9 cellular contexts compared by ENCODE assay signal in genomic region chr1:211738709-211739301, GRCh38.
DNase-seq lines count a peak whose midpoint lies in the region; ATAC-seq and TF ChIP-seq lines count a peak whose summit lies in the region.
"Had no signal": no experiment of that assay in that cellular context is flagged by ENCODE, and none has a peak within 500 bp of the region (broad histone marks: within the 10 kb centered on the region; RNA-seq: fewer than 3 reads in every experiment).

No MANE protein-coding gene starts in this region.

- H3K36me3 ChIP-seq in right atrium auricular region: no peaks in the 10 kb centered on the region

- ATAC-seq in HG02678 (IDR thresholded peaks at IDR 0.05; ENCODE audit: unreplicated experiment): peak; percentile 47

- TF ChIP-seq CTCF in right atrium auricular region (IDR thresholded peaks at IDR 0.05): no peak

- H3K4me3 ChIP-seq in right atrium auricular region: no peak overlapping the region

- H3K9me3 ChIP-seq in right atrium auricular region: no peaks in the 10 kb centered on the region

- H3K27ac ChIP-seq in layer of hippocampus (ENCODE audit: low read depth, low read length) (peak overlapping the region; percentile 98), right atrium auricular region (no peak overlapping the region)

- DNase-seq in CD1c-positive myeloid dendritic cell (ENCODE audit: extremely low spot score) (peak; percentile 17), GM03348 (ENCODE audit: low spot score) (no peak), NCI-H1105 (lab: John Stamatoyannopoulos, UW) (no peak), 8988T (no peak), right atrium auricular region (ENCODE audit: low spot score) (no peak)
- DNase-seq in activated CD4-positive, alpha-beta T cell treated with anti-CD3 and anti-CD28 coated beads, Interleukin-2, amount 50 U/mL, for 48 hours: peak; percentile 6 to 23
- DNase-seq: cortex of kidney had no signal

- H3K27me3 ChIP-seq in layer of hippocampus (ENCODE audit: control insufficient read depth, insufficient read depth, low read length): no peaks in the 10 kb centered on the region
- H3K27me3 ChIP-seq in right atrium auricular region: no peaks in the 10 kb centered on the region

- H3K4me1 ChIP-seq in right atrium auricular region: no peaks in the 10 kb centered on the region

Comparison
In these comparisons a context has a peak if more than half of its experiments do, and no peak if none do; other contexts are left out.
1. DNase-seq: peak in CD1c-positive myeloid dendritic cell (single experiment) and activated CD4-positive, alpha-beta T cell treated with anti-CD3 and anti-CD28 coated beads, Interleukin-2, amount 50 U/mL, for 48 hours (2 of 2); none in GM03348 (single experiment), NCI-H1105 (single experiment), 8988T (single experiment) and right atrium auricular region (single experiment).